ENCODE assay signal across 31 cellular contexts in the genomic region with DNA sequence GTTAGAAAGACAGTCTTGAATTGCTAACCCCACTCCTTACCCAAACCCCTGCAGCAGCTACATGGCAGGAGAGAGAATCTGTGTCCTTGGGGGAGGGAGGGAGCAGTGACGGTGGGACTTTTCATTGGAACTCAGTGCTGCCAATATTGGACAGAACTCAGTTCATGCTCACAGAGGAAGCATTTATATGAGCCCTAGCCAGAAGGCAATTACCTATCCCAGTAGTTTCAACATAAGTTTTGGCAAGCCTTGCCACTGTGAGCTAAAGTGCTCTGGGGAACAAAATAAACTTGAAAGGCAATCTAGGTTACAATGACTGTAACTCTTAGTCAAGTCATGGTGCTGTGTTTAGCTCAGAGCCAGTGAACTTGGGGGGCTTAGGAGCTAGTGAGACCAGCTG.
"Had no signal": no experiment of that assay in that cellular context is flagged by ENCODE, and none has a peak within 500 bp of the region (broad histone marks: within the 10 kb centered on the region; RNA-seq: fewer than 3 reads in every experiment).

No MANE protein-coding gene starts in this region.

- H3K4me3 Mint-ChIP-seq: activated B cell treated with CpG ODN at 0.5 μM for 24 hours; activated CD4-positive, alpha-beta memory T cell treated with anti-CD3 and anti-CD28 coated beads for 36 hours; activated naive CD4-positive, alpha-beta T cell treated with anti-CD3 and anti-CD28 coated beads for 36 hours; activated T-cell treated with anti-CD3 and anti-CD28 coated beads, Interleukin-2, amount 50 U/mL, for 4 hours; activated T-helper 1 cell treated with anti-CD3 and anti-CD28 coated beads, Interleukin-12 subunit alpha, Interleukin-12 subunit beta, Interleukin-2, Interleukin-4 antibody, amounts not matched to agents 30 ng/mL and 10 ng/mL and 1 ng/mL, durations not matched to agents 14 hours and 24 hours and 36 hours; brain; central memory CD8-positive, alpha-beta T cell; T-cell; T-helper 17 cell had no signal

- ATAC-seq: activated naive CD4-positive, alpha-beta T cell treated with anti-CD3 and anti-CD28 coated beads, Interleukin-2, amount 50 U/mL, for 72 hours; activated T-cell treated with anti-CD3 and anti-CD28 coated beads, Interleukin-2, amount 50 U/mL, for 4 hours; SK-N-SH treated with all-trans-retinoic acid at 6 μM for 48 hours; T-cell; T-helper 17 cell had no signal

- H3K4me1 Mint-ChIP-seq: activated B cell treated with CpG ODN at 0.5 μM for 24 hours; brain; central memory CD8-positive, alpha-beta T cell; T-cell; T-helper 17 cell had no signal

- H3K36me3 ChIP-seq: adrenal gland, SJSA1 had no signal

- H3K27me3 Mint-ChIP-seq: activated B cell treated with CpG ODN at 0.5 μM for 24 hours; activated CD4-positive, alpha-beta memory T cell treated with anti-CD3 and anti-CD28 coated beads for 36 hours; central memory CD8-positive, alpha-beta T cell; T-cell; T-helper 17 cell had no signal

- H3K9ac ChIP-seq: KMS-11 had no signal

- H3K9me3 ChIP-seq: adrenal gland, SJSA1 had no signal

- DNase-seq: activated B cell treated with CpG ODN at 0.5 μM for 24 hours; activated CD4-positive, alpha-beta memory T cell treated with anti-CD3 and anti-CD28 coated beads for 36 hours; activated CD4-positive, alpha-beta T cell treated with anti-CD3 and anti-CD28 coated beads for 4 hours; activated CD4-positive, alpha-beta T cell treated with anti-CD3 and anti-CD28 coated beads, Interleukin-2, amount 50 U/mL, for 1 hour; activated CD4-positive, CD25-positive, alpha-beta regulatory T cell treated with anti-CD3 and anti-CD28 coated beads, Interleukin-2, amount 50 U/mL, for 72 hours; activated CD8-positive, alpha-beta memory T cell treated with anti-CD3 and anti-CD28 coated beads, Interleukin-2, amount 50 U/mL, for 4 hours; activated gamma-delta T cell treated with Interleukin-2 at 50 U/mL for 16 hours; activated naive CD4-positive, alpha-beta T cell treated with anti-CD3 and anti-CD28 coated beads for 36 hours; activated T-cell treated with anti-CD3 and anti-CD28 coated beads for 4 hours; activated T-cell treated with anti-CD3 and anti-CD28 coated beads, Interleukin-2, amount 50 U/mL, for 4 hours; adrenal gland; NCI-H1105; NCI-H1417 treated with DMSO at 0.1 percent for 48 hours; NCI-H187 treated with DMSO at 0.1 percent for 48 hours; NCI-H2081; NCI-H2171 treated with DMSO at 0.1 percent for 48 hours; NCI-H2227 treated with DMSO at 0.1 percent for 48 hours; NCI-H524 treated with DMSO at 0.1 percent for 48 hours; PC-9; SHP77; T-cell; T-helper 17 cell had no signal

- H3K27ac Mint-ChIP-seq: activated B cell treated with CpG ODN at 0.5 μM for 24 hours; activated CD4-positive, alpha-beta memory T cell treated with anti-CD3 and anti-CD28 coated beads for 36 hours; activated naive CD4-positive, alpha-beta T cell treated with anti-CD3 and anti-CD28 coated beads for 36 hours; activated T-helper 1 cell treated with anti-CD3 and anti-CD28 coated beads, Interleukin-12 subunit alpha, Interleukin-12 subunit beta, Interleukin-2, Interleukin-4 antibody, amounts not matched to agents 30 ng/mL and 10 ng/mL and 1 ng/mL, durations not matched to agents 14 hours and 24 hours and 36 hours; T-cell; T-helper 17 cell had no signal

- H3K27ac ChIP-seq: adrenal gland, KMS-11, PC-9, RWPE1, SJSA1, VCaP had no signal

- H3K9me3 Mint-ChIP-seq: activated B cell treated with CpG ODN at 0.5 μM for 24 hours; activated CD4-positive, alpha-beta memory T cell treated with anti-CD3 and anti-CD28 coated beads for 36 hours; activated T-helper 1 cell treated with anti-CD3 and anti-CD28 coated beads, Interleukin-12 subunit alpha, Interleukin-12 subunit beta, Interleukin-2, Interleukin-4 antibody, amounts not matched to agents 30 ng/mL and 10 ng/mL and 1 ng/mL, durations not matched to agents 14 hours and 24 hours and 36 hours had no signal

- H3K36me3 Mint-ChIP-seq: activated CD4-positive, alpha-beta memory T cell treated with anti-CD3 and anti-CD28 coated beads for 36 hours; activated naive CD4-positive, alpha-beta T cell treated with anti-CD3 and anti-CD28 coated beads, Interleukin-2, amount 50 U/mL, for 72 hours; brain; T-cell had no signal

- H3K4me1 ChIP-seq: adrenal gland, SJSA1 had no signal

- H3K27me3 ChIP-seq: adrenal gland, SJSA1 had no signal

- H3K4me3 ChIP-seq: adrenal gland, PC-9, SJSA1 had no signal
